25 cellular contexts compared by ENCODE assay signal in genomic region chr5:146722361-146722779, GRCh38.
DNase-seq lines count a peak whose midpoint lies in the region; ATAC-seq, FAIRE-seq and TF ChIP-seq lines count a peak whose summit lies in the region.
"Had no signal": no experiment of that assay in that cellular context is flagged by ENCODE, and none has a peak within 500 bp of the region (broad histone marks: within the 10 kb centered on the region; RNA-seq: fewer than 3 reads in every experiment).

No MANE protein-coding gene starts in this region.

- peak; percentile 51 for DNase-seq in M059J (ENCODE audit: low read depth)
- DNase-seq in astrocyte (ENCODE audit: low read depth): peak; percentile 67
- peak; percentile 67 for DNase-seq in fibroblast of the aortic adventitia (ENCODE audit: low read depth)
- peak; percentile 32 for DNase-seq in renal cortical epithelial cell (ENCODE audit: low read depth)
- DNase-seq in GDM1 (lab: John Stamatoyannopoulos, UW): no peak
- no peak for DNase-seq in suprapubic skin (ENCODE audit: low spot score in 2 of 2)
- DNase-seq: activated CD4-positive, alpha-beta T cell treated with anti-CD3 and anti-CD28 coated beads, Interleukin-2, amount 50 U/mL, for 1 hour; activated CD8-positive, alpha-beta memory T cell treated with anti-CD3 and anti-CD28 coated beads, Interleukin-2, amount 10 ng/mL, durations not matched to agents 7 days and 5 days; activated naive CD4-positive, alpha-beta T cell treated with Interleukin-2 at 50 U/mL for 16 hours; activated T-cell treated with anti-CD3 and anti-CD28 coated beads, Interleukin-2, amount 50 U/mL, for 72 hours; amniotic stem cell; caudate nucleus; dorsolateral prefrontal cortex; foreskin melanocyte; left ventricle myocardium superior; natural killer cell; NCI-H146; NCI-H510A treated with DMSO at 0.1 percent for 48 hours had no signal

- H3K27me3 Mint-ChIP-seq in astrocyte (ENCODE audit: low read depth, unreplicated experiment): no peaks in the 10 kb centered on the region
- H3K27me3 Mint-ChIP-seq: activated CD8-positive, alpha-beta memory T cell treated with anti-CD3 and anti-CD28 coated beads, Interleukin-2, amount 10 ng/mL, durations not matched to agents 7 days and 5 days; stimulated activated naive CD8-positive, alpha-beta T cell treated with anti-CD3 and anti-CD28 coated beads, Interleukin-15, Interleukin-2, amounts not matched to agents 100 ng/mL and 50 ng/mL, for 24 hours had no signal

- no peak for FAIRE-seq in astrocyte (lab: Jason Lieb, UNC)

- H3K9ac ChIP-seq in astrocyte (ENCODE audit: low read length): no peak overlapping the region
- H3K9ac ChIP-seq: parathyroid adenoma had no signal

- TF ChIP-seq CTCF in astrocyte (IDR thresholded peaks at IDR 0.05; ENCODE audit: insufficient read depth, low read depth, low read length) (no peak), fibroblast of the aortic adventitia (IDR thresholded peaks at IDR 0.05; ENCODE audit: insufficient read depth, low read length) (no peak), suprapubic skin (IDR thresholded peaks at IDR 0.05) (no peak)

- H3K4me3 Mint-ChIP-seq in astrocyte (ENCODE audit: unreplicated experiment): no peak overlapping the region
- H3K4me3 Mint-ChIP-seq: activated CD8-positive, alpha-beta memory T cell treated with anti-CD3 and anti-CD28 coated beads, Interleukin-2, amount 10 ng/mL, durations not matched to agents 7 days and 5 days; activated T-cell treated with anti-CD3 and anti-CD28 coated beads, Interleukin-2, amount 50 U/mL, for 72 hours; CD14-positive monocyte; natural killer cell; stimulated activated naive CD8-positive, alpha-beta T cell treated with anti-CD3 and anti-CD28 coated beads, Interleukin-15, Interleukin-2, amounts not matched to agents 100 ng/mL and 50 ng/mL, for 24 hours had no signal

- H3K4me1 ChIP-seq in astrocyte (ENCODE audit: insufficient read depth, low read length) (peaks cover 13% of the 10 kb centered on the region), suprapubic skin (peaks cover 6% of the 10 kb centered on the region)

- H3K4me2 ChIP-seq in astrocyte (ENCODE audit: low read length): peak overlapping the region; percentile 20

- TF ChIP-seq EP300 in suprapubic skin (IDR thresholded peaks at IDR 0.05): no peak

- no peaks in the 10 kb centered on the region for H3K9me3 Mint-ChIP-seq in astrocyte (ENCODE audit: unreplicated experiment)
- H3K9me3 Mint-ChIP-seq: natural killer cell; stimulated activated naive CD8-positive, alpha-beta T cell treated with anti-CD3 and anti-CD28 coated beads, Interleukin-15, Interleukin-2, amounts not matched to agents 100 ng/mL and 50 ng/mL, for 24 hours had no signal

- H3K27ac ChIP-seq in astrocyte (ENCODE audit: low read depth, low read length): no peak overlapping the region
- no peak overlapping the region for H3K27ac ChIP-seq in suprapubic skin
- H3K27ac ChIP-seq: parathyroid adenoma had no signal

- no peaks in the 10 kb centered on the region for H3K79me2 ChIP-seq in astrocyte (ENCODE audit: insufficient read depth, low read length)
- H3K79me2 ChIP-seq: parathyroid adenoma had no signal

- H3K4me3 ChIP-seq in astrocyte (ENCODE audit: insufficient read depth, low read depth, low read length): no peak overlapping the region
- H3K4me3 ChIP-seq in fibroblast of the aortic adventitia (ENCODE audit: low read depth, low read length): no peak overlapping the region
- H3K4me3 ChIP-seq in suprapubic skin: no peak overlapping the region
- H3K4me3 ChIP-seq: dorsolateral prefrontal cortex, tibial nerve had no signal

- no peaks in the 10 kb centered on the region for H3K27me3 ChIP-seq in astrocyte (ENCODE audit: insufficient read depth, low read length)
- no peaks in the 10 kb centered on the region for H3K27me3 ChIP-seq in suprapubic skin
- H3K27me3 ChIP-seq: dorsolateral prefrontal cortex, tibial nerve had no signal

- WGBS in suprapubic skin: 73% methylated on average over 1 of the region's 1 CpG

- no peaks in the 10 kb centered on the region for H4K20me1 ChIP-seq in astrocyte (ENCODE audit: insufficient read depth, low read length)

- no peaks in the 10 kb centered on the region for H3K36me3 ChIP-seq in astrocyte (ENCODE audit: insufficient read depth, low read length)
- no peaks in the 10 kb centered on the region for H3K36me3 ChIP-seq in suprapubic skin
- H3K36me3 ChIP-seq: tibial nerve had no signal

- peaks cover 17% of the 10 kb centered on the region for H3K4me1 Mint-ChIP-seq in astrocyte (ENCODE audit: low read depth, unreplicated experiment)
- H3K4me1 Mint-ChIP-seq: CD14-positive monocyte had no signal

- no peaks in the 10 kb centered on the region for H3K36me3 Mint-ChIP-seq in astrocyte (ENCODE audit: low read depth, unreplicated experiment)
- H3K36me3 Mint-ChIP-seq: activated CD8-positive, alpha-beta memory T cell treated with anti-CD3 and anti-CD28 coated beads, Interleukin-2, amount 10 ng/mL, durations not matched to agents 7 days and 5 days; CD14-positive monocyte; natural killer cell had no signal

- H3K9me3 ChIP-seq in astrocyte (ENCODE audit: insufficient read depth, low read depth, low read length): no peaks in the 10 kb centered on the region
- no peaks in the 10 kb centered on the region for H3K9me3 ChIP-seq in suprapubic skin
- H3K9me3 ChIP-seq: tibial nerve had no signal

- no peak overlapping the region for H3K27ac Mint-ChIP-seq in astrocyte (ENCODE audit: unreplicated experiment)
- H3K27ac Mint-ChIP-seq: activated CD8-positive, alpha-beta memory T cell treated with anti-CD3 and anti-CD28 coated beads, Interleukin-2, amount 10 ng/mL, durations not matched to agents 7 days and 5 days; activated T-cell treated with anti-CD3 and anti-CD28 coated beads, Interleukin-2, amount 50 U/mL, for 72 hours; CD14-positive monocyte; stimulated activated naive CD8-positive, alpha-beta T cell treated with anti-CD3 and anti-CD28 coated beads, Interleukin-15, Interleukin-2, amounts not matched to agents 100 ng/mL and 50 ng/mL, for 24 hours had no signal

- no peak for TF ChIP-seq POLR2A in suprapubic skin (IDR thresholded peaks at IDR 0.05)

- no peak overlapping the region for H2AFZ ChIP-seq in astrocyte (ENCODE audit: low read depth, low read length)
- H2AFZ ChIP-seq: parathyroid adenoma had no signal

- ATAC-seq in HG02970 (IDR thresholded peaks at IDR 0.05; ENCODE audit: low FRiP score, unreplicated experiment): no peak
- ATAC-seq in GM18520 (IDR thresholded peaks at IDR 0.05; ENCODE audit: unreplicated experiment): no peak
- ATAC-seq: activated CD8-positive, alpha-beta memory T cell treated with anti-CD3 and anti-CD28 coated beads, Interleukin-2, amount 10 ng/mL, durations not matched to agents 7 days and 5 days; activated T-cell treated with anti-CD3 and anti-CD28 coated beads, Interleukin-2, amount 50 U/mL, for 72 hours; left ventricle myocardium superior; natural killer cell; sciatic nerve had no signal

Comparison
In these comparisons a context has a peak if more than half of its experiments do, and no peak if none do; other contexts are left out.
1. DNase-seq: peak in M059J (single experiment), astrocyte (single experiment), fibroblast of the aortic adventitia (single experiment) and renal cortical epithelial cell (single experiment); none in GDM1 (single experiment) and suprapubic skin (0 of 2).